ENCODE assay signal across 9 cellular contexts in genomic region chr4:35151816-35152572, GRCh38.
DNase-seq lines count a peak whose midpoint lies in the region; ATAC-seq and FAIRE-seq lines count a peak whose summit lies in the region.
"Had no signal": no experiment of that assay in that cellular context is flagged by ENCODE, and none has a peak within 500 bp of the region (broad histone marks: within the 10 kb centered on the region; RNA-seq: fewer than 3 reads in every experiment).

No MANE protein-coding gene starts in this region.

- peak; percentile 83 for ATAC-seq in GM18868 (IDR thresholded peaks at IDR 0.05; ENCODE audit: unreplicated experiment)
- ATAC-seq in GM18520 (IDR thresholded peaks at IDR 0.05; ENCODE audit: unreplicated experiment): no peak
- no peak for ATAC-seq in GM21825 (IDR thresholded peaks at IDR 0.05; ENCODE audit: unreplicated experiment)
- no peak for ATAC-seq in HG03025 (IDR thresholded peaks at IDR 0.05; ENCODE audit: low FRiP score, unreplicated experiment)
- no peak for ATAC-seq in HG02642 (IDR thresholded peaks at IDR 0.05; ENCODE audit: poor library complexity, unreplicated experiment)

- FAIRE-seq in endometrium (lab: Jason Lieb, UNC): peak; percentile 29

- peak; percentile 4 for DNase-seq in 8988T
- peak; percentile 56 for DNase-seq in NCI-H748 (lab: John Stamatoyannopoulos, UW; ENCODE audit: unreplicated experiment)
- DNase-seq: activated CD4-positive, alpha-beta memory T cell treated with anti-CD3 and anti-CD28 coated beads for 36 hours had no signal
